26 cellular contexts compared by ENCODE assay signal in genomic region chr9:126536131-126536530, GRCh38.
DNase-seq lines count a peak whose midpoint lies in the region; ATAC-seq, FAIRE-seq and TF ChIP-seq lines count a peak whose summit lies in the region.
"Had no signal": no experiment of that assay in that cellular context is flagged by ENCODE, and none has a peak within 500 bp of the region (broad histone marks: within the 10 kb centered on the region; RNA-seq: fewer than 3 reads in every experiment).

No MANE protein-coding gene starts in this region.

- H3K18ac ChIP-seq in H1 (ENCODE audit: extremely low read depth, low read length), result no peak overlapping the region
- no peak overlapping the region for H3K18ac ChIP-seq in trophoblast cell (ENCODE audit: low read length)
- H3K18ac ChIP-seq in mesenchymal stem cell (ENCODE audit: low read depth in 1 of 2, low read length in 2 of 2), result no peak overlapping the region

- no peaks in the 10 kb centered on the region for H3K36me3 ChIP-seq in H1 (ENCODE audit: control insufficient read depth in 2 of 4, insufficient read depth in 4 of 4, low read length in 3 of 4)
- no peaks in the 10 kb centered on the region for H3K36me3 ChIP-seq in trophoblast cell (ENCODE audit: control insufficient read depth in 1 of 2, insufficient read depth in 2 of 2, low read length in 2 of 2)
- H3K36me3 ChIP-seq in mesenchymal stem cell (ENCODE audit: control insufficient read depth in 1 of 2, insufficient read depth in 2 of 2, low read depth in 1 of 2, low read length in 2 of 2), result no peaks in the 10 kb centered on the region
- no peaks in the 10 kb centered on the region for H3K36me3 ChIP-seq in suprapubic skin
- H3K36me3 ChIP-seq: BLaER1 had no signal

- WGBS in H1 (ENCODE audit: extremely low coverage in 1 of 2, insufficient coverage in 1 of 2, insufficient read length in 1 of 2, insufficient replicate concordance in 2 of 2, low coverage in 1 of 2, low lambda C conversion rate in 2 of 2, missing lambda C conversion rate in 1 of 2), 2 experiments, result 88% methylated on average over 7 of the region's 7 CpGs; no CpG with 5 or more reads in 1 of the 2 experiments
- WGBS in trophoblast cell (ENCODE audit: extremely low coverage, insufficient coverage, insufficient read length), result no CpG with 5 or more reads among the region's 7 CpGs
- 92% methylated on average over 4 of the region's 7 CpGs for WGBS in mesenchymal stem cell
- 86% methylated on average over 7 of the region's 7 CpGs for WGBS in suprapubic skin

- POLR2A ChIA-PET in H1 (lab: Charles Lee; ENCODE audit: partially characterized antibody), result no interaction called here

- peaks cover 5% of the 10 kb centered on the region; the same call in 1 of the 2 replicates for H3K23me2 ChIP-seq in H1 (ENCODE audit: low read depth, low read length)

- H2BK15ac ChIP-seq in H1 (ENCODE audit: low read length) (no peak overlapping the region), mesenchymal stem cell (ENCODE audit: low read depth, poor library complexity, severe bottlenecking) (no peak overlapping the region)

- H3K14ac ChIP-seq in H1 (ENCODE audit: insufficient read length) (no peak overlapping the region), trophoblast cell (ENCODE audit: low read length) (no peak overlapping the region), mesenchymal stem cell (ENCODE audit: low read length in 2 of 2) (no peak overlapping the region)

- H4K91ac ChIP-seq in H1 (replicated peaks; ENCODE audit: insufficient read length, low read length) (peak overlapping the region; percentile 20), trophoblast cell (ENCODE audit: low read depth, low read length) (peak overlapping the region; percentile 20), mesenchymal stem cell (ENCODE audit: low read length) (no peak overlapping the region)

- peak; percentile 33 for DNase-seq in activated effector memory CD4-positive, alpha-beta T cell treated with anti-CD3 and anti-CD28 coated beads, Interleukin-2, amount 50 U/mL, for 16 hours
- DNase-seq in activated effector memory CD4-positive, alpha-beta T cell treated with Interleukin-2 at 50 U/mL for 16 hours, result no peak
- no peak for DNase-seq in H1 (ENCODE audit: low read depth in 1 of 2, low spot score in 2 of 2)
- no peak for DNase-seq in trophoblast cell
- no peak for DNase-seq in C1 segment of cervical spinal cord (lab: John Stamatoyannopoulos, UW)
- no peak for DNase-seq in T-helper 17 cell
- DNase-seq in mesenchymal stem cell, result no peak
- DNase-seq in suprapubic skin (ENCODE audit: low spot score in 2 of 2), result no peak
- DNase-seq: ACHN; Calu3; CD8-positive, alpha-beta T cell; DMS153; GDM1; GM23248; MM.1S; NCI-H1048; NCI-H1436; NCI-H187 treated with DMSO at 0.1 percent for 48 hours; NCI-H748 treated with DMSO at 0.1 percent for 48 hours; SIG-M5 had no signal

- CTCF ChIA-PET in H1 (lab: Charles Lee; ENCODE audit: partially characterized antibody), result interaction anchor here (0.6 to 6.1 kb wide), 12 partner anchors 10 to 323 kb away, joined by 3 to 34 read pairs (median 4); no protein-coding TSS in a partner anchor

- TF ChIP-seq CTCF in H1 (IDR thresholded peaks at IDR 0.05; ENCODE audit: control extremely low read depth in 1 of 3, insufficient read depth in 1 of 3, low read depth in 1 of 3, low read length in 3 of 3) (no peak), suprapubic skin (IDR thresholded peaks at IDR 0.05) (no peak)

- H3K4ac ChIP-seq in H1 (replicated peaks; ENCODE audit: insufficient read length, low read depth, low read length), result no peak overlapping the region
- no peak overlapping the region for H3K4ac ChIP-seq in trophoblast cell (ENCODE audit: low read depth, low read length)
- H3K4ac ChIP-seq in mesenchymal stem cell (ENCODE audit: low read depth in 1 of 2, low read length in 2 of 2), result no peak overlapping the region

- no peaks in the 10 kb centered on the region for H3K79me2 ChIP-seq in H1 (ENCODE audit: control insufficient read depth in 1 of 2, insufficient read depth in 2 of 2, low read length in 2 of 2)
- H3K79me2 ChIP-seq in trophoblast cell (ENCODE audit: control insufficient read depth, insufficient read depth, low read length, poor library complexity), result peaks cover 7% of the 10 kb centered on the region

- no peak overlapping the region for H4K12ac ChIP-seq in trophoblast cell (ENCODE audit: low read depth, low read length)

- no peak for TF ChIP-seq EP300 in H1 (IDR thresholded peaks at IDR 0.05; ENCODE audit: borderline replicate concordance in 1 of 2, low read depth in 2 of 2, low read length in 2 of 2)
- no peak for TF ChIP-seq EP300 in suprapubic skin (IDR thresholded peaks at IDR 0.05)

- H2BK120ac ChIP-seq in H1 (replicated peaks; ENCODE audit: low read depth, low read length) (no peak overlapping the region), trophoblast cell (ENCODE audit: insufficient read depth, low read length, poor library complexity) (peak overlapping the region; percentile 15), mesenchymal stem cell (ENCODE audit: low read depth, low read length) (no peak overlapping the region)

- peaks cover 3% of the 10 kb centered on the region for H3K36me3 Mint-ChIP-seq in T-helper 17 cell (ENCODE audit: low read depth)
- H3K36me3 Mint-ChIP-seq: CD8-positive, alpha-beta T cell had no signal

- H3K9ac ChIP-seq in H1 (replicated peaks in 1 of 4; ENCODE audit: extremely low read depth in 1 of 4, low read depth in 3 of 4, low read length in 3 of 4) (no peak overlapping the region), trophoblast cell (ENCODE audit: low read length) (no peak overlapping the region), mesenchymal stem cell (ENCODE audit: low read length) (no peak overlapping the region)
- H3K9ac ChIP-seq: BLaER1, GM23248 had no signal

- H3K79me1 ChIP-seq in H1 (ENCODE audit: low read depth, low read length) (no peaks in the 10 kb centered on the region), trophoblast cell (ENCODE audit: low read length) (peaks cover 37% of the 10 kb centered on the region), mesenchymal stem cell (replicated peaks; ENCODE audit: low read length, poor library complexity, severe bottlenecking) (no peaks in the 10 kb centered on the region)

- H3K27ac Mint-ChIP-seq in T-helper 17 cell, result no peak overlapping the region
- H3K27ac Mint-ChIP-seq: CD8-positive, alpha-beta T cell had no signal

- ATAC-seq in T-helper 17 cell, result no peak
- ATAC-seq: CD8-positive, alpha-beta T cell; HCT116; SK-N-SH treated with all-trans-retinoic acid at 6 μM for 48 hours had no signal

- H3K4me3 Mint-ChIP-seq in T-helper 17 cell, result no peak overlapping the region
- H3K4me3 Mint-ChIP-seq: CD8-positive, alpha-beta T cell had no signal

- H2BK20ac ChIP-seq in H1 (ENCODE audit: low read length), result peak overlapping the region; percentile 13; the same call in 1 of the 2 replicates

- FAIRE-seq in H1 (lab: Jason Lieb, UNC), result no peak
- FAIRE-seq: GM18507 had no signal

- H3K27me3 Mint-ChIP-seq in T-helper 17 cell, result peaks cover 59% of the 10 kb centered on the region

- no peak for TF ChIP-seq RAD21 in H1 (IDR thresholded peaks at IDR 0.05 in 1 of 2, conservative IDR thresholded peaks at IDR 0.05 in 1 of 2; ENCODE audit: low read depth in 2 of 2, low read length in 2 of 2)

- H4K20me1 ChIP-seq in H1 (replicated peaks in 1 of 2; ENCODE audit: control insufficient read depth in 1 of 2, insufficient read depth in 2 of 2, low read length in 2 of 2), result no peaks in the 10 kb centered on the region
- H4K20me1 ChIP-seq: BLaER1 had no signal

- no peak overlapping the region for H3K56ac ChIP-seq in H1 (replicated peaks; ENCODE audit: insufficient read length, low read depth, low read length)

- H2AK5ac ChIP-seq in H1 (ENCODE audit: low read depth, low read length), result no peak overlapping the region; the same call in 1 of the 2 replicates
- H2AK5ac ChIP-seq in trophoblast cell (ENCODE audit: low read length), result peak overlapping the region; percentile 55
- no peak overlapping the region for H2AK5ac ChIP-seq in mesenchymal stem cell (ENCODE audit: low read length, severe bottlenecking)

- no peak overlapping the region for H2BK5ac ChIP-seq in H1 (ENCODE audit: low read depth, low read length)
- H2BK5ac ChIP-seq in trophoblast cell (ENCODE audit: low read depth, low read length, poor library complexity), result no peak overlapping the region
- no peak overlapping the region for H2BK5ac ChIP-seq in mesenchymal stem cell (ENCODE audit: low read depth, low read length, poor library complexity, severe bottlenecking)

- H2AFZ ChIP-seq in H1 (ENCODE audit: low read length) (no peak overlapping the region), trophoblast cell (ENCODE audit: insufficient read depth, low read length, poor library complexity) (no peak overlapping the region), mesenchymal stem cell (ENCODE audit: low read depth, low read length) (no peak overlapping the region)
- H2AFZ ChIP-seq: GM23248 had no signal

- no peak overlapping the region for H4K5ac ChIP-seq in H1 (ENCODE audit: insufficient read length, low read depth, low read length)

- H3K4me1 Mint-ChIP-seq in T-helper 17 cell, result peaks cover 4% of the 10 kb centered on the region

- H3K4me2 ChIP-seq in H1 (ENCODE audit: insufficient read depth in 1 of 2, low read depth in 2 of 2, low read length in 2 of 2) (peak overlapping the region in 1 of 2 experiments; percentile 79; a peak in 1 of 4 replicates), trophoblast cell (ENCODE audit: low read length) (no peak overlapping the region), mesenchymal stem cell (ENCODE audit: low read length, poor library complexity, severe bottlenecking) (no peak overlapping the region)

- H4K8ac ChIP-seq in H1 (ENCODE audit: extremely low read depth, insufficient read depth, low read length) (no peak overlapping the region), trophoblast cell (ENCODE audit: low read depth, low read length) (no peak overlapping the region), mesenchymal stem cell (ENCODE audit: low read length) (no peak overlapping the region)

- peaks cover 0 to 8% (median 4%) of the 10 kb centered on the region in 4 experiments; a peak in 5 of 7 replicates for H3K27me3 ChIP-seq in H1 (replicated peaks in 1 of 4; ENCODE audit: control insufficient read depth in 3 of 4, extremely low read depth in 1 of 4, insufficient read depth in 3 of 4, low read length in 3 of 4)
- H3K27me3 ChIP-seq in trophoblast cell (ENCODE audit: insufficient read depth, low read length), result no peaks in the 10 kb centered on the region
- H3K27me3 ChIP-seq in mesenchymal stem cell (ENCODE audit: control insufficient read depth in 1 of 2, insufficient read depth in 1 of 2, low read length in 2 of 2), result peaks cover 68 to 86% of the 10 kb centered on the region in 2 experiments
- peaks cover 20% of the 10 kb centered on the region for H3K27me3 ChIP-seq in suprapubic skin
- H3K27me3 ChIP-seq: BLaER1 had no signal

- H3K27ac ChIP-seq in H1 (ENCODE audit: low read depth, low read length), result no peak overlapping the region
- no peak overlapping the region for H3K27ac ChIP-seq in trophoblast cell (ENCODE audit: low read depth, low read length)
- H3K27ac ChIP-seq in mesenchymal stem cell (ENCODE audit: low read length, poor library complexity, severe bottlenecking), result no peak overlapping the region
- H3K27ac ChIP-seq in suprapubic skin, result no peak overlapping the region
- H3K27ac ChIP-seq: 22Rv1, BLaER1, GM23248, RWPE1 had no signal

- H3K9me3 ChIP-seq in H1 (ENCODE audit: insufficient read depth in 2 of 2, low read depth in 1 of 2, low read length in 1 of 2) (no peaks in the 10 kb centered on the region), trophoblast cell (ENCODE audit: insufficient read depth, low read depth, low read length) (no peaks in the 10 kb centered on the region), T-helper 17 cell (ENCODE audit: control insufficient read depth, low read length, poor library complexity, severe bottlenecking) (no peaks in the 10 kb centered on the region), mesenchymal stem cell (ENCODE audit: control insufficient read depth, low read length) (no peaks in the 10 kb centered on the region), suprapubic skin (no peaks in the 10 kb centered on the region)
- H3K9me3 ChIP-seq: BLaER1 had no signal

- peaks cover 9 to 32% (median 13%) of the 10 kb centered on the region in 4 experiments for H3K4me1 ChIP-seq in H1 (replicated peaks in 1 of 4; ENCODE audit: control insufficient read depth in 3 of 4, insufficient read depth in 4 of 4, low read length in 3 of 4)
- peaks cover 30 to 34% of the 10 kb centered on the region in 2 experiments for H3K4me1 ChIP-seq in trophoblast cell (ENCODE audit: control insufficient read depth in 1 of 2, insufficient read depth in 2 of 2, low read length in 2 of 2)
- peaks cover 3% of the 10 kb centered on the region for H3K4me1 ChIP-seq in mesenchymal stem cell (ENCODE audit: control insufficient read depth, insufficient read depth, low read depth, low read length)
- peaks cover 4% of the 10 kb centered on the region for H3K4me1 ChIP-seq in suprapubic skin

- TF ChIP-seq POLR2A in H1 (IDR thresholded peaks at IDR 0.05; ENCODE audit: control extremely low read depth in 1 of 2, low read depth in 2 of 2, low read length in 2 of 2), result no peak
- TF ChIP-seq POLR2A in suprapubic skin (IDR thresholded peaks at IDR 0.05), result no peak

- H3K4me3 ChIP-seq in H1 (ENCODE audit: extremely low read depth in 1 of 4, insufficient read depth in 2 of 4, low read depth in 3 of 4, low read length in 4 of 4), result no peak overlapping the region
- H3K4me3 ChIP-seq in trophoblast cell (ENCODE audit: low read depth, low read length), result no peak overlapping the region
- no peak overlapping the region for H3K4me3 ChIP-seq in mesenchymal stem cell (ENCODE audit: insufficient read depth in 1 of 2, low read depth in 1 of 2, low read length in 2 of 2)
- no peak overlapping the region for H3K4me3 ChIP-seq in suprapubic skin
- H3K4me3 ChIP-seq: BLaER1, GM23248 had no signal

- H3K23ac ChIP-seq in H1 (ENCODE audit: insufficient read length), result no peak overlapping the region
- H3K23ac ChIP-seq in trophoblast cell (ENCODE audit: low read length), result no peak overlapping the region
- H3K23ac ChIP-seq in mesenchymal stem cell (ENCODE audit: low read length in 2 of 2), result no peak overlapping the region

- H2BK12ac ChIP-seq in H1 (ENCODE audit: low read depth, low read length), result no peak overlapping the region
- peak overlapping the region; percentile 19 for H2BK12ac ChIP-seq in trophoblast cell (ENCODE audit: low read length)
- H2BK12ac ChIP-seq in mesenchymal stem cell (ENCODE audit: low read length in 2 of 2), result no peak overlapping the region
